ENCODE assay signal across 1 cellular context in genomic region chr17:81025756-81026155, GRCh38.
TF ChIP-seq lines count a peak whose summit lies in the region.

No MANE protein-coding gene starts in this region.

TF ChIP-seq in HepG2, 621 proteins besides CTCF, POLR2A, EP300 and RAD21:
- TF ChIP-seq ZBED4 (CRISPR knock-in tag; IDR thresholded peaks at IDR 0.05; ENCODE audit: borderline replicate concordance) (no peak), ZFP90 (CRISPR knock-in tag; IDR thresholded peaks at IDR 0.05; ENCODE audit: borderline replicate concordance) (0 out of 2 replicates have a peak, but pooled peaks have one; percentile 23), USF2 (IDR thresholded peaks at IDR 0.05; ENCODE audit: low read depth, low read length) (no peak), USF2 (CRISPR knock-in tag; IDR thresholded peaks at IDR 0.05; ENCODE audit: borderline replicate concordance) (peak; percentile 9; the same call in 1 of the 2 replicates), HIVEP1 (CRISPR knock-in tag; IDR thresholded peaks at IDR 0.05) (0 out of 2 replicates have a peak, but pooled peaks have one; percentile 6)
